ENCODE assay signal across 28 cellular contexts in the genomic region with DNA sequence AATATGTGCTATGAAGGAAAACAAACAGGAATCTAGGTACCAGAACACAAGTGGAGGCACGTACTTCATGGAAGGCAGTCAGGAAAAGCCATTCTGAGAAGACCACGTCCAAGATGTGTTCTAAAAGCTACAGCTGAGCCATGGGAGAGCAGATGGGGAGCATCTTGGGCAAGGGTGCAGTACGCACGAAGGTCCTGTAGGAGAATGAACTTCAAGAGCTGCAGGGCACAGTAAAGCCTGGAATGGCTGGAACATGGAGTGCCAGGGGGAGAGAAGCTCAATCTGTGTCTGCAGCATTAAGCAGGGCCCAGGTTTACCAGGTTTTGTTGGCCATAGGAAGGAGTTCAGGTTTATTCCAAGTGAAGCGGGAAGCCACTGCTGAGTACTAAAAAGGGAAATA. TPM values are rescaled to one million over a fixed set of nuclear protein-coding genes. Genes with fewer than 3 reads are reported as not detected.
DNase-seq lines count a peak whose midpoint lies in the region; ATAC-seq and TF ChIP-seq lines count a peak whose summit lies in the region.
"Had no signal": no experiment of that assay in that cellular context is flagged by ENCODE, and none has a peak within 500 bp of the region (broad histone marks: within the 10 kb centered on the region; RNA-seq: fewer than 3 reads in every experiment).

No MANE protein-coding gene starts in this region.

- no peak overlapping the region for H3K4me3 Mint-ChIP-seq in H9
- H3K4me3 Mint-ChIP-seq: activated naive CD8-positive, alpha-beta T cell; activated T-cell treated with anti-CD3 and anti-CD28 coated beads, Interleukin-2, amount 50 U/mL, for 24 hours; immature natural killer cell; memory B cell had no signal

- H4K8ac ChIP-seq in H9 (replicated peaks; ENCODE audit: insufficient read length, low read depth, low read length) = no peak overlapping the region

- peaks cover 4% of the 10 kb centered on the region; the same call in 1 of the 2 replicates for H3K27me3 Mint-ChIP-seq in H9 (ENCODE audit: low read depth)
- H3K27me3 Mint-ChIP-seq: activated naive CD8-positive, alpha-beta T cell had no signal

- ATAC-seq in HG02870 (IDR thresholded peaks at IDR 0.05; ENCODE audit: unreplicated experiment) = no peak
- ATAC-seq: stimulated activated naive CD8-positive, alpha-beta T cell treated with anti-CD3 and anti-CD28 coated beads, Interleukin-15, Interleukin-2, amounts not matched to agents 100 U/mL and 50 U/mL, for 24 hours had no signal

- H2BK15ac ChIP-seq in H9 (ENCODE audit: low read depth, low read length) = no peak overlapping the region

- H3K56ac ChIP-seq in H9 (ENCODE audit: insufficient read length, low read depth, low read length) = no peak overlapping the region

- no peak overlapping the region for H2BK120ac ChIP-seq in H9 (ENCODE audit: low read depth, low read length, poor library complexity, severe bottlenecking)

- no peaks in the 10 kb centered on the region for H3K79me1 ChIP-seq in H9 (ENCODE audit: insufficient read depth, low read depth, low read length, poor library complexity, severe bottlenecking)

- TF ChIP-seq CTCF in H9 (conservative IDR thresholded peaks at IDR 0.05) (peak; percentile 6; the same call in 1 of the 3 replicates), fibroblast of the aortic adventitia (IDR thresholded peaks at IDR 0.05; ENCODE audit: insufficient read depth, low read length) (peak; percentile 14)

- no peak overlapping the region for H4K91ac ChIP-seq in H9 (ENCODE audit: insufficient read length, low read depth, low read length)

- no peak overlapping the region for H3K4me3 ChIP-seq in BLaER1 treated with 17β-estradiol and CSF1 and Interleukin-3, amounts not matched to agents 10 nM and 100 nM
- H3K4me3 ChIP-seq in fibroblast of the aortic adventitia (ENCODE audit: low read depth, low read length) = no peak overlapping the region
- H3K4me3 ChIP-seq: BLaER1, spleen, thoracic aorta had no signal

- H3K4me1 ChIP-seq in BLaER1 treated with 17β-estradiol and CSF1 and Interleukin-3, amounts not matched to agents 10 nM and 100 nM = peaks cover 5 to 62% (median 11%) of the 10 kb centered on the region in 10 experiments; a peak in 16 of 20 replicates
- no peaks in the 10 kb centered on the region; the same call in 1 of the 2 replicates for H3K4me1 ChIP-seq in H9 (ENCODE audit: insufficient read depth, low read length)
- H3K4me1 ChIP-seq: spleen had no signal

- no CpG with 5 or more reads among the region's 5 CpGs for WGBS in H9 (ENCODE audit: extremely low coverage, insufficient read length, low lambda C conversion rate)

- DNase-seq in H9 = no peak
- DNase-seq in SKM-1 (lab: John Stamatoyannopoulos, UW; ENCODE audit: unreplicated experiment) = peak; percentile 59
- no peak for DNase-seq in fibroblast of the aortic adventitia (ENCODE audit: low read depth)
- no peak for DNase-seq in AG08395 (ENCODE audit: low spot score)
- DNase-seq in NCI-H1048 (lab: John Stamatoyannopoulos, UW) = no peak
- DNase-seq: ACHN; activated effector memory CD4-positive, alpha-beta T cell treated with anti-CD3 and anti-CD28 coated beads, Interleukin-2, amount 50 U/mL, for 16 hours; activated T-cell treated with anti-CD3 and anti-CD28 coated beads, Interleukin-2, amount 50 U/mL, for 24 hours; Caco-2; DMS79 treated with DMSO at 0.1 percent for 48 hours; GDM1; GOT3; immature natural killer cell; NCI-H146; NCI-H446 treated with DMSO at 0.1 percent for 48 hours; NCI-H774; retina; RPMI8226; spleen; stimulated activated CD4-positive, alpha-beta T cell treated with anti-CD3 and anti-CD28 coated beads, Interleukin-2, amount 100 ng/mL, for 24 hours; stimulated activated naive CD8-positive, alpha-beta T cell treated with anti-CD3 and anti-CD28 coated beads, Interleukin-15, Interleukin-2, amounts not matched to agents 100 U/mL and 50 U/mL, for 24 hours had no signal

- no peak overlapping the region for H2BK20ac ChIP-seq in H9 (ENCODE audit: low read depth, low read length, poor library complexity, severe bottlenecking)

- H3K4ac ChIP-seq in H9 (ENCODE audit: low read depth, low read length) = no peak overlapping the region

- H3K27ac ChIP-seq in BLaER1 treated with 17β-estradiol and CSF1 and Interleukin-3, amounts not matched to agents 10 nM and 100 nM = peak overlapping the region in 2 of 11 experiments; percentile 3 to 30; a peak in 3 of 22 replicates
- no peak overlapping the region for H3K27ac ChIP-seq in H9 (ENCODE audit: insufficient read length, low read depth, low read length)
- H3K27ac ChIP-seq: BLaER1, parathyroid adenoma, spleen, thoracic aorta had no signal

- no peaks in the 10 kb centered on the region for H4K20me1 ChIP-seq in BLaER1 treated with 17β-estradiol and CSF1 and Interleukin-3, amounts not matched to agents 10 nM and 100 nM
- no peaks in the 10 kb centered on the region for H4K20me1 ChIP-seq in H9 (ENCODE audit: control insufficient read depth, insufficient read depth, insufficient read length)
- H4K20me1 ChIP-seq: BLaER1 had no signal

- H4K5ac ChIP-seq in H9 (ENCODE audit: insufficient read length, low read depth, low read length) = no peak overlapping the region

- peaks cover 4 to 6% (median 4%) of the 10 kb centered on the region in 3 experiments; a peak in 4 of 7 replicates for H3K36me3 Mint-ChIP-seq in H9 (ENCODE audit: insufficient read depth in 1 of 3, low read depth in 3 of 3)
- H3K36me3 Mint-ChIP-seq: immature natural killer cell, memory B cell had no signal

- H3K27me3 ChIP-seq in BLaER1 treated with 17β-estradiol and CSF1 and Interleukin-3, amounts not matched to agents 10 nM and 100 nM = no peaks in the 10 kb centered on the region
- no peaks in the 10 kb centered on the region for H3K27me3 ChIP-seq in H9 (ENCODE audit: insufficient read depth, low read length)
- H3K27me3 ChIP-seq: BLaER1, spleen had no signal

- peaks cover 0 to 4% of the 10 kb centered on the region in 2 experiments; a peak in 2 of 4 replicates for H3K4me1 Mint-ChIP-seq in H9
- H3K4me1 Mint-ChIP-seq: immature natural killer cell, memory B cell had no signal

- no peak overlapping the region for H3K23ac ChIP-seq in H9 (ENCODE audit: insufficient read length, low read depth, low read length)

- H3K23me2 ChIP-seq in H9 (ENCODE audit: insufficient read length, low read depth, low read length, poor library complexity, severe bottlenecking) = no peaks in the 10 kb centered on the region

- no peak overlapping the region for H3K14ac ChIP-seq in H9 (ENCODE audit: insufficient read depth, low read length)

- no peak overlapping the region for H2AFZ ChIP-seq in H9 (ENCODE audit: low read length)
- H2AFZ ChIP-seq: parathyroid adenoma had no signal

- no peaks in the 10 kb centered on the region for H3K36me3 ChIP-seq in BLaER1 treated with 17β-estradiol and CSF1 and Interleukin-3, amounts not matched to agents 10 nM and 100 nM
- H3K36me3 ChIP-seq: BLaER1, spleen, thoracic aorta had no signal

- no peak overlapping the region for H3T11ph ChIP-seq in H9 (ENCODE audit: low read length)

- no peaks in the 10 kb centered on the region for H3K79me2 ChIP-seq in H9 (ENCODE audit: insufficient read depth, low read length)
- H3K79me2 ChIP-seq: parathyroid adenoma had no signal

- peak overlapping the region in 6 of 11 experiments; percentile 25 to 50 (median 42); a peak in 10 of 22 replicates for H3K4me2 ChIP-seq in BLaER1 treated with 17β-estradiol and CSF1 and Interleukin-3, amounts not matched to agents 10 nM and 100 nM
- H3K4me2 ChIP-seq in H9 (ENCODE audit: insufficient read depth, insufficient read length, low read length) = no peak overlapping the region
- H3K4me2 ChIP-seq: BLaER1 had no signal

- H2BK12ac ChIP-seq in H9 (ENCODE audit: insufficient read length, low read depth, low read length) = no peak overlapping the region

- no peak overlapping the region for H3K18ac ChIP-seq in H9 (ENCODE audit: insufficient read length, low read depth, low read length)

- peaks cover 2 to 3% of the 10 kb centered on the region in 2 experiments; a peak in 3 of 5 replicates for H3K9me3 Mint-ChIP-seq in H9
- H3K9me3 Mint-ChIP-seq: immature natural killer cell had no signal

- no peak overlapping the region for H3K27ac Mint-ChIP-seq in H9
- H3K27ac Mint-ChIP-seq: activated naive CD8-positive, alpha-beta T cell; activated T-cell treated with anti-CD3 and anti-CD28 coated beads, Interleukin-2, amount 50 U/mL, for 24 hours; immature natural killer cell; memory B cell had no signal

- H2AK5ac ChIP-seq in H9 (ENCODE audit: insufficient read length, low read length) = no peak overlapping the region

- peaks cover 0 to 12% (median 0%) of the 10 kb centered on the region in 11 experiments; a peak in 4 of 22 replicates for H3K9me3 ChIP-seq in BLaER1 treated with 17β-estradiol and CSF1 and Interleukin-3, amounts not matched to agents 10 nM and 100 nM (replicated peaks in 1 of 11)
- H3K9me3 ChIP-seq in H9 (ENCODE audit: control insufficient read depth, low read depth, low read length) = no peaks in the 10 kb centered on the region
- H3K9me3 ChIP-seq: Caco-2, spleen, thoracic aorta had no signal

- no peak overlapping the region for H2BK5ac ChIP-seq in H9 (ENCODE audit: insufficient read length, low read length)

- no peak overlapping the region for H3K9ac ChIP-seq in BLaER1 treated with 17β-estradiol and CSF1 and Interleukin-3, amounts not matched to agents 10 nM and 100 nM
- H3K9ac ChIP-seq in H9 (ENCODE audit: extremely low read depth, insufficient read length, low read length) = no peak overlapping the region
- H3K9ac ChIP-seq: BLaER1, parathyroid adenoma had no signal

RNA-seq across cellular contexts. Expression of gene ADTRP, which starts 30.0 kb away (rescaled TPM):
- total RNA-seq in H9 (2021) (not detected in 2 replicates), fibroblast of the aortic adventitia (ENCODE audit: low replicate concordance) (2.6 and 10.9 TPM in 2 replicates)
- total RNA-seq: thoracic aorta had no signal
